Comparison of ENCODE assay signal across 23 cellular contexts in the genomic region with DNA sequence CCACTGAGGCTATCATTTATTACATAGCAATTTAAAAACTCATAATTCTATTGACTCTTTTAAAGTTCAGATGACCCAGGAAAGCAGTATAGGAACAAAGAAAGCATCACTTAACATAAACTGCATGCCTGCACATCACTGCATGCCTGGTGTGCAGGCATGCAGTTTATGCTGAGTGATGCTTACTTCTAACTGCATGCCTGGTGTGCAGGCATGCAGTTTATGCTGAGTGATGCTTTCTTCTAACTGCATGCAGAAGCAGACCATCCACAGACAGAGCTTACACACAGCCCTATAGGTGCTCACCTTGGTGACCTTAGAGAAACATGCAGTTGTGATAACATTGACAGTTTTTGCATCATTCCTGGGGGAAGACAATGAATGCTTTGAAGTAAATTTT. TPM values are rescaled to one million over a fixed set of nuclear protein-coding genes. Genes with fewer than 3 reads are reported as not detected.
DNase-seq lines count a peak whose midpoint lies in the region; ATAC-seq and TF ChIP-seq lines count a peak whose summit lies in the region.
"Had no signal": no experiment of that assay in that cellular context is flagged by ENCODE, and none has a peak within 500 bp of the region (broad histone marks: within the 10 kb centered on the region; RNA-seq: fewer than 3 reads in every experiment).

No MANE protein-coding gene starts in this region.

- H4K91ac ChIP-seq in mesenchymal stem cell (ENCODE audit: low read length) = no peak overlapping the region

- H3K23ac ChIP-seq in mesenchymal stem cell (ENCODE audit: low read length in 2 of 2) = no peak overlapping the region

- H3K9ac ChIP-seq in mesenchymal stem cell (ENCODE audit: low read length) = no peak overlapping the region

- H3K4me1 ChIP-seq in mesenchymal stem cell (ENCODE audit: control insufficient read depth, insufficient read depth, low read depth, low read length) = no peaks in the 10 kb centered on the region
- H3K4me1 ChIP-seq in body of pancreas = no peaks in the 10 kb centered on the region
- H3K4me1 ChIP-seq: BE2C had no signal

- H2BK5ac ChIP-seq in mesenchymal stem cell (ENCODE audit: low read depth, low read length, poor library complexity, severe bottlenecking) = no peak overlapping the region

- H3K18ac ChIP-seq in mesenchymal stem cell (ENCODE audit: low read depth in 1 of 2, low read length in 2 of 2) = no peak overlapping the region

- TF ChIP-seq RAD21 in Ishikawa (IDR thresholded peaks at IDR 0.05; ENCODE audit: low read depth) = no peak

- H3K9me3 ChIP-seq in mesenchymal stem cell (ENCODE audit: control insufficient read depth, low read length) (no peaks in the 10 kb centered on the region), body of pancreas (no peaks in the 10 kb centered on the region)
- H3K9me3 ChIP-seq: BE2C had no signal

- intact Hi-C loops in body of pancreas (cut with DNase I) = no loop called here
- intact Hi-C loops in lower leg skin (cut with DNase I; ENCODE audit: low total_unique reads) = no loop called here

- no peak overlapping the region for H4K8ac ChIP-seq in mesenchymal stem cell (ENCODE audit: low read length)

- H2BK15ac ChIP-seq in mesenchymal stem cell (ENCODE audit: low read depth, poor library complexity, severe bottlenecking) = no peak overlapping the region

- H2BK12ac ChIP-seq in mesenchymal stem cell (ENCODE audit: low read length in 2 of 2) = no peak overlapping the region

- peak; percentile 52; the same call in 1 of the 2 replicates for TF ChIP-seq EP300 in Ishikawa (IDR thresholded peaks at IDR 0.05; ENCODE audit: borderline replicate concordance)

- H3K79me1 ChIP-seq in mesenchymal stem cell (replicated peaks; ENCODE audit: low read length, poor library complexity, severe bottlenecking) = peaks cover 18% of the 10 kb centered on the region

- no peak overlapping the region for H2AFZ ChIP-seq in mesenchymal stem cell (ENCODE audit: low read depth, low read length)

- in situ Hi-C loops in Caki2 (cut with HindIII; ENCODE audit: low pct_unique_long_range_greater_than_20kb, low sequenced_read_pairs) = no loop called here

- no peak for TF ChIP-seq POLR2A in body of pancreas (IDR thresholded peaks at IDR 0.05)
- TF ChIP-seq POLR2A in lower leg skin (IDR thresholded peaks at IDR 0.05) = no peak

- H2BK120ac ChIP-seq in mesenchymal stem cell (ENCODE audit: low read depth, low read length) = no peak overlapping the region

- no peak overlapping the region for H3K4me2 ChIP-seq in mesenchymal stem cell (ENCODE audit: low read length, poor library complexity, severe bottlenecking)

- no peak overlapping the region for H3K4ac ChIP-seq in mesenchymal stem cell (ENCODE audit: low read depth in 1 of 2, low read length in 2 of 2)

- no peak overlapping the region for H2AK5ac ChIP-seq in mesenchymal stem cell (ENCODE audit: low read length, severe bottlenecking)

- no peak overlapping the region for H3K14ac ChIP-seq in mesenchymal stem cell (ENCODE audit: low read length in 2 of 2)

- H3K27me3 ChIP-seq in kidney epithelial cell (ENCODE audit: control insufficient read depth, insufficient read depth, low read length) (no peaks in the 10 kb centered on the region), mesenchymal stem cell (ENCODE audit: control insufficient read depth in 1 of 2, insufficient read depth in 1 of 2, low read length in 2 of 2) (no peaks in the 10 kb centered on the region), body of pancreas (no peaks in the 10 kb centered on the region)
- H3K27me3 ChIP-seq: BE2C had no signal

- no peak for ATAC-seq in GM19463 (IDR thresholded peaks at IDR 0.05; ENCODE audit: unreplicated experiment)
- ATAC-seq in HG03135 (IDR thresholded peaks at IDR 0.05; ENCODE audit: unreplicated experiment) = no peak
- ATAC-seq in body of pancreas = no peak

- TF ChIP-seq CTCF in kidney epithelial cell (IDR thresholded peaks at IDR 0.05; ENCODE audit: insufficient read depth, low read length, poor library complexity, severe bottlenecking) (no peak), body of pancreas (IDR thresholded peaks at IDR 0.05) (no peak), lower leg skin (IDR thresholded peaks at IDR 0.05) (no peak)

- H3K36me3 ChIP-seq in kidney epithelial cell (ENCODE audit: control insufficient read depth, insufficient read depth, low read length) = no peaks in the 10 kb centered on the region
- peaks cover 24 to 94% of the 10 kb centered on the region in 2 experiments for H3K36me3 ChIP-seq in mesenchymal stem cell (ENCODE audit: control insufficient read depth in 1 of 2, insufficient read depth in 2 of 2, low read depth in 1 of 2, low read length in 2 of 2)
- peaks cover 21 to 53% of the 10 kb centered on the region in 2 donors for H3K36me3 ChIP-seq in body of pancreas (replicated peaks in 1 of 2; ENCODE audit: insufficient read depth in 1 of 2, low read depth in 2 of 2)

- peak overlapping the region; percentile 90 for H3K27ac ChIP-seq in mesenchymal stem cell (ENCODE audit: low read length, poor library complexity, severe bottlenecking)
- no peak overlapping the region for H3K27ac ChIP-seq in body of pancreas
- H3K27ac ChIP-seq: HL-60 had no signal

- peak; percentile 69 for DNase-seq in Caki2 (ENCODE audit: low read depth)
- peak; percentile 35 for DNase-seq in kidney epithelial cell (ENCODE audit: low read depth)
- DNase-seq in mesenchymal stem cell = no peak
- no peak for DNase-seq in body of pancreas
- no peak for DNase-seq in lower leg skin (ENCODE audit: low spot score in 2 of 2)
- DNase-seq: BE2C; C1 segment of cervical spinal cord; CD4-positive, CD25-positive, alpha-beta regulatory T cell; CD8-positive, alpha-beta memory T cell; COR-L47; DMS153; DMS79 treated with DMSO at 0.1 percent for 48 hours; GF-D8; H9; IMR-90; KBM-7 had no signal

- no peak overlapping the region for H3K4me3 ChIP-seq in kidney epithelial cell (ENCODE audit: low read depth, low read length)
- H3K4me3 ChIP-seq in mesenchymal stem cell (ENCODE audit: insufficient read depth in 1 of 2, low read depth in 1 of 2, low read length in 2 of 2) = no peak overlapping the region
- no peak overlapping the region for H3K4me3 ChIP-seq in body of pancreas
- H3K4me3 ChIP-seq in lower leg skin (ENCODE audit: low read depth, poor library complexity, severe bottlenecking) = no peak overlapping the region

TF ChIP-seq in Ishikawa, 13 proteins besides CTCF, POLR2A, EP300 and RAD21:
- no peak for TF ChIP-seq NFIC (IDR thresholded peaks at IDR 0.05)
- TF ChIP-seq EGR1 (IDR thresholded peaks at IDR 0.05) = no peak
- TF ChIP-seq CEBPB (IDR thresholded peaks at IDR 0.05) = no peak
- no peak for TF ChIP-seq FOXM1 (IDR thresholded peaks at IDR 0.05; ENCODE audit: borderline replicate concordance, low read depth)
- peak; percentile 59; the same call in 1 of the 2 replicates for TF ChIP-seq TCF12 (IDR thresholded peaks at IDR 0.05; ENCODE audit: low read depth)
- peak; percentile 93 for TF ChIP-seq TEAD4 (IDR thresholded peaks at IDR 0.05)
- TF ChIP-seq CREB1 (IDR thresholded peaks at IDR 0.05; ENCODE audit: low read depth) = no peak

RNA-seq across cellular contexts. Expression of gene SDAD1, which starts 17.0 kb away (rescaled TPM):
- total RNA-seq in Caki2 (2014; rRNA removed; shearing (Covaris generic); ENCODE audit: low replicate concordance) = 14.9 and 22.1 TPM in 2 replicates
- total RNA-seq in kidney epithelial cell (63.3 and 70.1 TPM in 2 replicates), body of pancreas (10 to 100 TPM; 21.3 to 23.7 TPM), lower leg skin (10 to 100 TPM; 27.6 to 36.6 (median 31.7) TPM)
- 36.4 TPM for polyA plus RNA-seq in mesenchymal stem cell (2013, experiment 1 of 2)
- 35.9 TPM for polyA plus RNA-seq in mesenchymal stem cell (2013, experiment 2 of 2)

RNA-seq across cellular contexts. Expression of gene NAAA, which starts 33.0 kb away (rescaled TPM):
- total RNA-seq in Caki2 (2014; rRNA removed; shearing (Covaris generic); ENCODE audit: low replicate concordance) = 8.3 and 21.9 TPM in 2 replicates
- total RNA-seq in kidney epithelial cell = 13.2 and 16.8 TPM in 2 replicates
- 33.1 TPM for polyA plus RNA-seq in mesenchymal stem cell (2013, experiment 1 of 2)
- polyA plus RNA-seq in mesenchymal stem cell (2013, experiment 2 of 2) = 35.5 TPM
- total RNA-seq in body of pancreas = 10 to 100 TPM; 10.5 to 19.7 TPM
- 100 to 1,000 TPM in 2 of 4 donors, 10 to 100 TPM in 2; 63.5 to 153 (median 100) TPM for total RNA-seq in lower leg skin

RNA-seq across cellular contexts. Expression of gene CXCL9, which starts 33.5 kb away (rescaled TPM):
- total RNA-seq in Caki2 (2014; rRNA removed; shearing (Covaris generic); ENCODE audit: low replicate concordance) = not detected in 2 replicates
- not detected in 2 replicates for total RNA-seq in kidney epithelial cell
- 0.01 TPM for polyA plus RNA-seq in mesenchymal stem cell (2013, experiment 1 of 2)
- polyA plus RNA-seq in mesenchymal stem cell (2013, experiment 2 of 2) = 0.01 TPM
- 1 to 10 TPM in 1 of 2 donors, not detected in 1; 1.0 TPM for total RNA-seq in body of pancreas
- 1 to 10 TPM in 1 of 4 donors, under 1 TPM in 2, not detected in 1; 0.10 to 1.3 (median 0.63) TPM for total RNA-seq in lower leg skin
- total RNA-seq: A172; CD4-positive, CD25-positive, alpha-beta regulatory T cell; H1; H9; HT1080; IMR-90 had no signal
- polyA plus RNA-seq: CD4-positive, CD25-positive, alpha-beta regulatory T cell; CD8-positive, alpha-beta memory T cell; H1; IMR-90 had no signal

RNA-seq across cellular contexts. Expression of gene CXCL10, which starts 49.5 kb away (rescaled TPM):
- total RNA-seq in Caki2 (2014; rRNA removed; shearing (Covaris generic); ENCODE audit: low replicate concordance) = 0.52 TPM in 1 of 2 replicates, not detected in the other
- total RNA-seq in kidney epithelial cell = 0.34 TPM in 1 of 2 replicates, not detected in the other
- polyA plus RNA-seq in mesenchymal stem cell (2013, experiment 1 of 2) = 0.40 TPM
- polyA plus RNA-seq in mesenchymal stem cell (2013, experiment 2 of 2) = 0.45 TPM
- not detected for total RNA-seq in body of pancreas
- total RNA-seq in lower leg skin = under 1 TPM in 2 of 4 donors, not detected in 2; 0.30 to 0.64 TPM
- total RNA-seq: A172; CD4-positive, CD25-positive, alpha-beta regulatory T cell; H1; H9; HT1080 had no signal
- polyA plus RNA-seq: CD4-positive, CD25-positive, alpha-beta regulatory T cell; CD8-positive, alpha-beta memory T cell; H1 had no signal

Comparison
In these comparisons a context has a peak if more than half of its experiments do, and no peak if none do; other contexts are left out.
1. DNase-seq: peak in Caki2 (single experiment) and kidney epithelial cell (single experiment); none in mesenchymal stem cell (single experiment), body of pancreas (0 of 4) and lower leg skin (0 of 2).